In genomic region chr7:79778786-79779382, GRCh38 we compare ENCODE assay signal across 13 cellular contexts.
DNase-seq lines count a peak whose midpoint lies in the region; ATAC-seq and TF ChIP-seq lines count a peak whose summit lies in the region.
"Had no signal": no experiment of that assay in that cellular context is flagged by ENCODE, and none has a peak within 500 bp of the region (broad histone marks: within the 10 kb centered on the region; RNA-seq: fewer than 3 reads in every experiment).

No MANE protein-coding gene starts in this region.

- H4K20me1 ChIP-seq in DND-41 (ENCODE audit: insufficient read depth, low read length) = no peaks in the 10 kb centered on the region

- no peak overlapping the region for H3K4me3 ChIP-seq in DND-41 (ENCODE audit: low read depth in 1 of 2, low read length in 2 of 2)
- no peak overlapping the region for H3K4me3 ChIP-seq in cardiac fibroblast (replicated peaks in 1 of 2; ENCODE audit: low read depth in 2 of 2, low read length in 2 of 2)
- H3K4me3 ChIP-seq in naive thymus-derived CD4-positive, alpha-beta T cell (ENCODE audit: low read length) = no peak overlapping the region
- H3K4me3 ChIP-seq: GM12878 had no signal

- H3K4me1 Mint-ChIP-seq in naive thymus-derived CD4-positive, alpha-beta T cell = no peaks in the 10 kb centered on the region

- H3K9me3 ChIP-seq in DND-41 (ENCODE audit: insufficient read depth, low read length, severe bottlenecking) = no peaks in the 10 kb centered on the region
- no peaks in the 10 kb centered on the region for H3K9me3 ChIP-seq in naive thymus-derived CD4-positive, alpha-beta T cell (ENCODE audit: control insufficient read depth in 2 of 3, low read length in 3 of 3)

- H3K27me3 Mint-ChIP-seq in naive thymus-derived CD4-positive, alpha-beta T cell = no peaks in the 10 kb centered on the region

- CTCF ChIA-PET in naive thymus-derived CD4-positive, alpha-beta T cell (lab: Charles Lee) = interaction anchor here (0.6 kb wide), 1 partner anchor 178 kb away, joined by 4 read pairs; no protein-coding TSS in a partner anchor

- no peaks in the 10 kb centered on the region for H3K79me2 ChIP-seq in DND-41 (ENCODE audit: insufficient read depth, low read length)

- H3K27ac Mint-ChIP-seq in naive thymus-derived CD4-positive, alpha-beta T cell = no peak overlapping the region
- H3K27ac Mint-ChIP-seq: natural killer cell had no signal

- TF ChIP-seq CTCF in DND-41 (IDR thresholded peaks at IDR 0.05; ENCODE audit: borderline replicate concordance, extremely low read depth, low read length, poor library complexity, severe bottlenecking) (no peak), cardiac fibroblast (IDR thresholded peaks at IDR 0.05; ENCODE audit: low read depth, low read length) (no peak)

- ATAC-seq in DND-41 (ENCODE audit: insufficient read depth, low read depth) = peak; percentile 61; the same call in 2 of the 3 replicates
- ATAC-seq in naive thymus-derived CD4-positive, alpha-beta T cell = peak; percentile 57
- no peak for ATAC-seq in HG03342 (IDR thresholded peaks at IDR 0.05; ENCODE audit: unreplicated experiment)
- no peak for ATAC-seq in GM21423 (IDR thresholded peaks at IDR 0.05; ENCODE audit: unreplicated experiment)
- ATAC-seq: GM12878, natural killer cell had no signal

- intact Hi-C loops in naive thymus-derived CD4-positive, alpha-beta T cell (cut with micrococcal nuclease) = no loop called here

- peaks cover 5% of the 10 kb centered on the region for H3K4me1 ChIP-seq in DND-41 (ENCODE audit: insufficient read depth, low read length)
- no peaks in the 10 kb centered on the region for H3K4me1 ChIP-seq in naive thymus-derived CD4-positive, alpha-beta T cell (ENCODE audit: control insufficient read depth in 2 of 2, insufficient read depth in 2 of 2, low read length in 2 of 2)

- no peak overlapping the region for H3K4me3 Mint-ChIP-seq in naive thymus-derived CD4-positive, alpha-beta T cell
- H3K4me3 Mint-ChIP-seq: natural killer cell had no signal

- no peak overlapping the region for H3K27ac ChIP-seq in DND-41 (ENCODE audit: low read length)
- H3K27ac ChIP-seq in naive thymus-derived CD4-positive, alpha-beta T cell (ENCODE audit: low read depth, low read length) = no peak overlapping the region

- POLR2A ChIA-PET in naive thymus-derived CD4-positive, alpha-beta T cell (lab: Charles Lee) = no interaction called here

- DNase-seq in DND-41 (no peak), MV-4-11 (lab: John Stamatoyannopoulos, UW) (peak; percentile 95), cardiac fibroblast (ENCODE audit: low read depth in 2 of 2) (peak; percentile 88 to 93), GDM1 (lab: John Stamatoyannopoulos, UW) (no peak), NCI-H1105 treated with DMSO at 0.1 percent for 48 hours (lab: John Stamatoyannopoulos, UW) (no peak)
- DNase-seq in naive thymus-derived CD4-positive, alpha-beta T cell = no peak
- DNase-seq: activated gamma-delta T cell; effector CD4-positive, alpha-beta T cell; natural killer cell; NCI-H187 treated with DMSO at 0.1 percent for 48 hours had no signal

- no peak overlapping the region for H3K9ac ChIP-seq in DND-41 (ENCODE audit: low read depth, low read length)

- H3K9me3 Mint-ChIP-seq in naive thymus-derived CD4-positive, alpha-beta T cell = peaks cover 0 to 4% (median 0%) of the 10 kb centered on the region in 11 donors

- H3K4me2 ChIP-seq in DND-41 (ENCODE audit: insufficient read depth, low read length) = no peak overlapping the region

- no peaks in the 10 kb centered on the region for H3K36me3 Mint-ChIP-seq in naive thymus-derived CD4-positive, alpha-beta T cell
- H3K36me3 Mint-ChIP-seq: natural killer cell had no signal

- no peaks in the 10 kb centered on the region for H3K36me3 ChIP-seq in DND-41 (ENCODE audit: insufficient read depth, low read length)
- no peaks in the 10 kb centered on the region for H3K36me3 ChIP-seq in naive thymus-derived CD4-positive, alpha-beta T cell (ENCODE audit: control insufficient read depth in 2 of 3, insufficient read depth in 3 of 3, low read length in 3 of 3)

- no peaks in the 10 kb centered on the region for H3K27me3 ChIP-seq in DND-41 (ENCODE audit: insufficient read depth, low read length, poor library complexity)
- H3K27me3 ChIP-seq in naive thymus-derived CD4-positive, alpha-beta T cell (ENCODE audit: control insufficient read depth in 2 of 2, insufficient read depth in 2 of 2, low read length in 2 of 2) = no peaks in the 10 kb centered on the region

- peak overlapping the region; percentile 52; the same call in 1 of the 2 replicates for H2AFZ ChIP-seq in DND-41 (ENCODE audit: low read depth, low read length)

Comparison
In these comparisons a context has a peak if more than half of its experiments do, and no peak if none do; other contexts are left out.
1. ATAC-seq: peak in DND-41 (single experiment) and naive thymus-derived CD4-positive, alpha-beta T cell (single experiment); none in HG03342 (single experiment) and GM21423 (single experiment).
2. DNase-seq: peak in MV-4-11 (single experiment) and cardiac fibroblast (2 of 2); none in DND-41 (single experiment), naive thymus-derived CD4-positive, alpha-beta T cell (0 of 9), GDM1 (single experiment) and NCI-H1105 treated with DMSO at 0.1 percent for 48 hours (single experiment).